Comparison of ENCODE assay signal across 1 cellular context in the genomic region with DNA sequence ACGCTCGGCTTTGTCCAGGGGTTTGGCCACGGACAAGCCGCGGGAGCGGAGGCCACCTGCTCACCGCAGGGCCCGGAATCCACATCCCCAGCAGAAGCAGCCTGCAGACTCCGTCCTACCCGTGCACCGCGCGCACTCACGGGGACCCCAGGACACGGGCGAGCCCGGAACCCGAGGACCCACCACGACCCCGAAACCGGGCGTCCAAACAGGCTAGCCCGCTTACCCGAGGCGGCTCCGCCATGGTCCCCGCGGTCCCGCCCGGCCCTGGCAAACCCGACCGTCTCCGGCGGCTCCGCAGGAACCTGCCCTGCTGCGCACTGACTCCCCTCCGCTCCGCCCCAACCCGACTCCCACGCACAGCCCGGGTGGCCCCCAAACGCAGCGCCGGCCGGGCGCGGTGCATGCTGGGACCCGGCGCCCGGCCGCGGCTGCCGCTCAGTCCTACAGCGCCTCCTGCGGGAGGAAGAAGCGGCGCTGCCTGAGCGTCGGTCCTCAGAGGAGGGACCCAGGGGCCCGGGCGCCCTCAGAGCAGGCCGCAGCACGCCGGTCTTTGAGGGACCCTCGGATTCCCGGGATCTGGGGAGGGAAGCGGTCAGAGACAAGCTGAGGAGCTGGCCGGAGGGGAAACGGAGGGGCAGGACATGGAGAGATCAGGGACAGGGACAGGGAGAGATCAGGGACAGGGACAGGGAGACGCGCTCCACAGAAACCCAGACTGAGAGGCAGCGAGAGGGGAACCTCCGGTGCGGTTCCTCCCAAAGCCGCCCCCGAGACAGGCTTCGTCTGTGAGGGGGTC.
TF ChIP-seq lines count a peak whose summit lies in the region.

A gene with protein sequence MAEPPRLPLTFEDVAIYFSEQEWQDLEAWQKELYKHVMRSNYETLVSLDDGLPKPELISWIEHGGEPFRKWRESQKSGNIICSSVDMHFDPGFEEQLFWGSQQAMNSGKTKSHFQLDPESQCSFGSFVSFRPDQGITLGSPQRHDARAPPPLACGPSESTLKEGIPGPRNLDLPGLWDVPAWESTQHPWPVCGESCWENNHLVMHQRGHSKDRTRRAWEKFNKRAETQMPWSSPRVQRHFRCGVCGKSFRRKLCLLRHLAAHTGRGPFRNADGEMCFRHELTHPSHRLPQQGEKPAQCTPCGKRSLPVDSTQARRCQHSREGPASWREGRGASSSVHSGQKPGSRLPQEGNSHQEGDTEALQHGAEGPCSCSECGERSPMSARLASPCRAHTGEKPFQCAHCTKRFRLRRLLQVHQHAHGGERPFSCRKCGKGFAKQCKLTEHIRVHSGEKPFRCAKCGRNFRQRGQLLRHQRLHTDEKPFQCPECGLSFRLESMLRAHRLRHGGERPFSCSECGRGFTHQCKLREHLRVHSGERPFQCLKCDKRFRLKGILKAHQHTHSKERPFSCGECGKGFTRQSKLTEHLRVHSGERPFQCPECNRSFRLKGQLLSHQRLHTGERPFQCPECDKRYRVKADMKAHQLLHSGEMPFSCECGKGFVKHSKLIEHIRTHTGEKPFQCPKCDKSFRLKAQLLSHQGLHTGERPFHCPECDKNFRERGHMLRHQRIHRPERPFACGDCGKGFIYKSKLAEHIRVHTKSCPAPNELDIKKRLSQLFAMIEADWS (minus strand): TSS at position 322 of the 799 bp plus-strand sequence. CDS start 78 bp downstream, at position 244.

TF ChIP-seq in HepG2, 621 proteins besides CTCF, POLR2A, EP300 and RAD21 (continued from another document and continues in another):
- TF ChIP-seq ATM (IDR thresholded peaks at IDR 0.05; ENCODE audit: borderline replicate concordance) (no peak), JUNB (CRISPR knock-in tag; IDR thresholded peaks at IDR 0.05; ENCODE audit: borderline replicate concordance) (no peak), ZNF33B (CRISPR knock-in tag; IDR thresholded peaks at IDR 0.05) (peak; percentile 90; the same call in 1 of the 2 replicates), GMEB1 (CRISPR knock-in tag; IDR thresholded peaks at IDR 0.05; ENCODE audit: borderline replicate concordance) (peak; percentile 89), ZNF546 (CRISPR knock-in tag; conservative IDR thresholded peaks at IDR 0.05) (peak; percentile 27; the same call in 1 of the 2 replicates), POLR2G (IDR thresholded peaks at IDR 0.05; ENCODE audit: low read depth, low read length) (peak; percentile 96), ZNF547 (CRISPR knock-in tag; IDR thresholded peaks at IDR 0.05) (peak; percentile 96), DBP (CRISPR knock-in tag; IDR thresholded peaks at IDR 0.05; ENCODE audit: not compliant biosample characterization) (no peak), NRL (CRISPR knock-in tag; IDR thresholded peaks at IDR 0.05; ENCODE audit: borderline replicate concordance) (peak; percentile 81; the same call in 1 of the 2 replicates), AKAP8 (CRISPR knock-in tag; IDR thresholded peaks at IDR 0.05) (peak; percentile 40; the same call in 1 of the 2 replicates), BCL6 (CRISPR knock-in tag; IDR thresholded peaks at IDR 0.05) (peak; percentile 27; the same call in 1 of the 2 replicates), ZBTB3 (CRISPR knock-in tag; IDR thresholded peaks at IDR 0.05; ENCODE audit: borderline replicate concordance, low read depth) (peak; percentile 80; the same call in 1 of the 2 replicates), ZNF20 (CRISPR knock-in tag; IDR thresholded peaks at IDR 0.05) (no peak), SP2 (CRISPR knock-in tag; IDR thresholded peaks at IDR 0.05) (no peak), RBFOX2 (IDR thresholded peaks at IDR 0.05; ENCODE audit: low read depth, low read length) (peak; percentile 90), TARDBP (CRISPR knock-in tag; IDR thresholded peaks at IDR 0.05) (no peak), ZBTB2 (CRISPR knock-in tag; IDR thresholded peaks at IDR 0.05; ENCODE audit: low read depth) (peak; percentile 53), ZFAT (CRISPR knock-in tag; conservative IDR thresholded peaks at IDR 0.05) (no peak), CBFB (CRISPR knock-in tag; IDR thresholded peaks at IDR 0.05) (no peak), NFIB (CRISPR knock-in tag; IDR thresholded peaks at IDR 0.05; ENCODE audit: borderline replicate concordance) (no peak), ZNF484 (CRISPR knock-in tag; IDR thresholded peaks at IDR 0.05; ENCODE audit: borderline replicate concordance, low read depth) (no peak), HOXA3 (CRISPR knock-in tag; IDR thresholded peaks at IDR 0.05) (peak; percentile 82), CC2D1A (CRISPR knock-in tag; IDR thresholded peaks at IDR 0.05) (no peak), POGK (CRISPR knock-in tag; conservative IDR thresholded peaks at IDR 0.05) (peak; percentile 84), NKX3-1 (CRISPR knock-in tag; IDR thresholded peaks at IDR 0.05) (peak; percentile 60), ATRX (CRISPR knock-in tag; IDR thresholded peaks at IDR 0.05; ENCODE audit: borderline replicate concordance) (no peak), ATF5 (CRISPR knock-in tag; IDR thresholded peaks at IDR 0.05; ENCODE audit: low read depth) (no peak)
- TF ChIP-seq, protein P1, sequence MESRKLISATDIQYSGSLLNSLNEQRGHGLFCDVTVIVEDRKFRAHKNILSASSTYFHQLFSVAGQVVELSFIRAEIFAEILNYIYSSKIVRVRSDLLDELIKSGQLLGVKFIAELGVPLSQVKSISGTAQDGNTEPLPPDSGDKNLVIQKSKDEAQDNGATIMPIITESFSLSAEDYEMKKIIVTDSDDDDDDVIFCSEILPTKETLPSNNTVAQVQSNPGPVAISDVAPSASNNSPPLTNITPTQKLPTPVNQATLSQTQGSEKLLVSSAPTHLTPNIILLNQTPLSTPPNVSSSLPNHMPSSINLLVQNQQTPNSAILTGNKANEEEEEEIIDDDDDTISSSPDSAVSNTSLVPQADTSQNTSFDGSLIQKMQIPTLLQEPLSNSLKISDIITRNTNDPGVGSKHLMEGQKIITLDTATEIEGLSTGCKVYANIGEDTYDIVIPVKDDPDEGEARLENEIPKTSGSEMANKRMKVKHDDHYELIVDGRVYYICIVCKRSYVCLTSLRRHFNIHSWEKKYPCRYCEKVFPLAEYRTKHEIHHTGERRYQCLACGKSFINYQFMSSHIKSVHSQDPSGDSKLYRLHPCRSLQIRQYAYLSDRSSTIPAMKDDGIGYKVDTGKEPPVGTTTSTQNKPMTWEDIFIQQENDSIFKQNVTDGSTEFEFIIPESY (CRISPR knock-in tag; IDR thresholded peaks at IDR 0.05): peak; percentile 90
- TF ChIP-seq, protein P2, sequence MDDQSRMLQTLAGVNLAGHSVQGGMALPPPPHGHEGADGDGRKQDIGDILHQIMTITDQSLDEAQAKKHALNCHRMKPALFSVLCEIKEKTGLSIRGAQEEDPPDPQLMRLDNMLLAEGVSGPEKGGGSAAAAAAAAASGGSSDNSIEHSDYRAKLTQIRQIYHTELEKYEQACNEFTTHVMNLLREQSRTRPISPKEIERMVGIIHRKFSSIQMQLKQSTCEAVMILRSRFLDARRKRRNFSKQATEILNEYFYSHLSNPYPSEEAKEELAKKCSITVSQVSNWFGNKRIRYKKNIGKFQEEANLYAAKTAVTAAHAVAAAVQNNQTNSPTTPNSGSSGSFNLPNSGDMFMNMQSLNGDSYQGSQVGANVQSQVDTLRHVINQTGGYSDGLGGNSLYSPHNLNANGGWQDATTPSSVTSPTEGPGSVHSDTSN (CRISPR knock-in tag; IDR thresholded peaks at IDR 0.05; ENCODE audit: borderline replicate concordance): 0 out of 2 replicates have a peak, but pooled peaks have one; percentile 42
- TF ChIP-seq, protein P3, sequence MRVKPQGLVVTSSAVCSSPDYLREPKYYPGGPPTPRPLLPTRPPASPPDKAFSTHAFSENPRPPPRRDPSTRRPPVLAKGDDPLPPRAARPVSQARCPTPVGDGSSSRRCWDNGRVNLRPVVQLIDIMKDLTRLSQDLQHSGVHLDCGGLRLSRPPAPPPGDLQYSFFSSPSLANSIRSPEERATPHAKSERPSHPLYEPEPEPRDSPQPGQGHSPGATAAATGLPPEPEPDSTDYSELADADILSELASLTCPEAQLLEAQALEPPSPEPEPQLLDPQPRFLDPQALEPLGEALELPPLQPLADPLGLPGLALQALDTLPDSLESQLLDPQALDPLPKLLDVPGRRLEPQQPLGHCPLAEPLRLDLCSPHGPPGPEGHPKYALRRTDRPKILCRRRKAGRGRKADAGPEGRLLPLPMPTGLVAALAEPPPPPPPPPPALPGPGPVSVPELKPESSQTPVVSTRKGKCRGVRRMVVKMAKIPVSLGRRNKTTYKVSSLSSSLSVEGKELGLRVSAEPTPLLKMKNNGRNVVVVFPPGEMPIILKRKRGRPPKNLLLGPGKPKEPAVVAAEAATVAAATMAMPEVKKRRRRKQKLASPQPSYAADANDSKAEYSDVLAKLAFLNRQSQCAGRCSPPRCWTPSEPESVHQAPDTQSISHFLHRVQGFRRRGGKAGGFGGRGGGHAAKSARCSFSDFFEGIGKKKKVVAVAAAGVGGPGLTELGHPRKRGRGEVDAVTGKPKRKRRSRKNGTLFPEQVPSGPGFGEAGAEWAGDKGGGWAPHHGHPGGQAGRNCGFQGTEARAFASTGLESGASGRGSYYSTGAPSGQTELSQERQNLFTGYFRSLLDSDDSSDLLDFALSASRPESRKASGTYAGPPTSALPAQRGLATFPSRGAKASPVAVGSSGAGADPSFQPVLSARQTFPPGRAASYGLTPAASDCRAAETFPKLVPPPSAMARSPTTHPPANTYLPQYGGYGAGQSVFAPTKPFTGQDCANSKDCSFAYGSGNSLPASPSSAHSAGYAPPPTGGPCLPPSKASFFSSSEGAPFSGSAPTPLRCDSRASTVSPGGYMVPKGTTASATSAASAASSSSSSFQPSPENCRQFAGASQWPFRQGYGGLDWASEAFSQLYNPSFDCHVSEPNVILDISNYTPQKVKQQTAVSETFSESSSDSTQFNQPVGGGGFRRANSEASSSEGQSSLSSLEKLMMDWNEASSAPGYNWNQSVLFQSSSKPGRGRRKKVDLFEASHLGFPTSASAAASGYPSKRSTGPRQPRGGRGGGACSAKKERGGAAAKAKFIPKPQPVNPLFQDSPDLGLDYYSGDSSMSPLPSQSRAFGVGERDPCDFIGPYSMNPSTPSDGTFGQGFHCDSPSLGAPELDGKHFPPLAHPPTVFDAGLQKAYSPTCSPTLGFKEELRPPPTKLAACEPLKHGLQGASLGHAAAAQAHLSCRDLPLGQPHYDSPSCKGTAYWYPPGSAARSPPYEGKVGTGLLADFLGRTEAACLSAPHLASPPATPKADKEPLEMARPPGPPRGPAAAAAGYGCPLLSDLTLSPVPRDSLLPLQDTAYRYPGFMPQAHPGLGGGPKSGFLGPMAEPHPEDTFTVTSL (CRISPR knock-in tag; IDR thresholded peaks at IDR 0.05; ENCODE audit: borderline replicate concordance): no peak; the same call in 1 of the 2 replicates
- TF ChIP-seq, protein P4, sequence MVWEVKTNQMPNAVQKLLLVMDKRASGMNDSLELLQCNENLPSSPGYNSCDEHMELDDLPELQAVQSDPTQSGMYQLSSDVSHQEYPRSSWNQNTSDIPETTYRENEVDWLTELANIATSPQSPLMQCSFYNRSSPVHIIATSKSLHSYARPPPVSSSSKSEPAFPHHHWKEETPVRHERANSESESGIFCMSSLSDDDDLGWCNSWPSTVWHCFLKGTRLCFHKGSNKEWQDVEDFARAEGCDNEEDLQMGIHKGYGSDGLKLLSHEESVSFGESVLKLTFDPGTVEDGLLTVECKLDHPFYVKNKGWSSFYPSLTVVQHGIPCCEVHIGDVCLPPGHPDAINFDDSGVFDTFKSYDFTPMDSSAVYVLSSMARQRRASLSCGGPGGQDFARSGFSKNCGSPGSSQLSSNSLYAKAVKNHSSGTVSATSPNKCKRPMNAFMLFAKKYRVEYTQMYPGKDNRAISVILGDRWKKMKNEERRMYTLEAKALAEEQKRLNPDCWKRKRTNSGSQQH (CRISPR knock-in tag; IDR thresholded peaks at IDR 0.05; ENCODE audit: low read depth): no peak
